10 cellular contexts compared by ENCODE assay signal in genomic region chr12:51911788-51912711, GRCh38. TPM values are rescaled to one million over a fixed set of nuclear protein-coding genes. Genes with fewer than 3 reads are reported as not detected.
DNase-seq lines count a peak whose midpoint lies in the region; TF ChIP-seq lines count a peak whose summit lies in the region.
"Had no signal": no experiment of that assay in that cellular context is flagged by ENCODE, and none has a peak within 500 bp of the region (broad histone marks: within the 10 kb centered on the region; RNA-seq: fewer than 3 reads in every experiment).

No MANE protein-coding gene starts in this region.

- H3K27me3 ChIP-seq in AG04450 (ENCODE audit: control insufficient read depth, insufficient read depth, low read length) = no peaks in the 10 kb centered on the region
- H3K27me3 ChIP-seq in Loucy (ENCODE audit: insufficient read depth, low read length, poor library complexity, severe bottlenecking) = no peaks in the 10 kb centered on the region
- no peaks in the 10 kb centered on the region for H3K27me3 ChIP-seq in mesendoderm (ENCODE audit: insufficient read depth, low read length, poor library complexity)

- POLR2A ChIA-PET in AG04450 (lab: Yijun Ruan, JAX) = interaction anchor here (0.8 to 0.9 kb wide), 3 partner anchors 11 to 121 kb away, joined by 3 to 4 read pairs (median 4); no protein-coding TSS in a partner anchor

- H3K23ac ChIP-seq in mesendoderm (ENCODE audit: low read length) = no peak overlapping the region

- H3K9me3 ChIP-seq in AG04450 (ENCODE audit: control insufficient read depth, insufficient read depth, low read length) (no peaks in the 10 kb centered on the region; the same call in 1 of the 2 replicates), Loucy (ENCODE audit: insufficient read depth, low read depth, low read length) (no peaks in the 10 kb centered on the region)

- H3K9me2 ChIP-seq in Loucy (replicated peaks; ENCODE audit: low read depth, low read length) = no peaks in the 10 kb centered on the region

- H3K27ac ChIP-seq in AG04450 (ENCODE audit: low read depth, low read length) = peak overlapping the region; percentile 21
- no peak overlapping the region for H3K27ac ChIP-seq in mesendoderm (ENCODE audit: low read depth, low read length)

- H3K4me1 ChIP-seq in Loucy (ENCODE audit: insufficient read depth, low read length, poor library complexity, severe bottlenecking) (peaks cover 32% of the 10 kb centered on the region), mesendoderm (ENCODE audit: control insufficient read depth, low read depth, low read length) (no peaks in the 10 kb centered on the region)

- no CpG with 5 or more reads among the region's 8 CpGs for WGBS in mesendoderm (ENCODE audit: extremely low coverage, insufficient coverage, low lambda C conversion rate)

- DNase-seq in AG04450 (ENCODE audit: low read depth, low spot score) = no peak
- DNase-seq in dermis microvascular lymphatic vessel endothelial cell (ENCODE audit: low read depth in 2 of 2) = peak; percentile 82 to 83
- DNase-seq in mesendoderm = peak; percentile 75
- no peak for DNase-seq in 8988T
- DNase-seq in HK-2 (ENCODE audit: unreplicated experiment) = no peak
- DNase-seq in germinal center (ENCODE audit: low spot score) = no peak
- no peak for DNase-seq in DMS79 treated with DMSO at 0.1 percent for 48 hours (lab: John Stamatoyannopoulos, UW)

- peak overlapping the region; percentile 50 for H3K4me2 ChIP-seq in Loucy (ENCODE audit: low read depth, low read length, poor library complexity, severe bottlenecking)
- H3K4me2 ChIP-seq in mesendoderm (ENCODE audit: low read length) = no peak overlapping the region

- H2BK5ac ChIP-seq in mesendoderm (ENCODE audit: low read length) = no peak overlapping the region

- H2AFZ ChIP-seq in Loucy (ENCODE audit: low read length) = peak overlapping the region; percentile 49

- no peaks in the 10 kb centered on the region for H3K79me1 ChIP-seq in mesendoderm (ENCODE audit: low read length)

- H2BK120ac ChIP-seq in mesendoderm (ENCODE audit: low read depth, low read length) = no peak overlapping the region

- H4K5ac ChIP-seq in mesendoderm (ENCODE audit: low read length) = no peak overlapping the region

- no peak overlapping the region for H2AK5ac ChIP-seq in mesendoderm (ENCODE audit: low read length)

- TF ChIP-seq CTCF in AG04450 (IDR thresholded peaks at IDR 0.05; ENCODE audit: low read depth, low read length) = no peak
- TF ChIP-seq CTCF in Loucy (conservative IDR thresholded peaks at IDR 0.05; ENCODE audit: low read length) = no peak

- H4K20me1 ChIP-seq in Loucy (ENCODE audit: insufficient read depth, low read length, poor library complexity, severe bottlenecking) = no peaks in the 10 kb centered on the region

- no peak overlapping the region for H3K4ac ChIP-seq in mesendoderm (ENCODE audit: low read depth, low read length)

- no peak overlapping the region for H3K18ac ChIP-seq in mesendoderm (ENCODE audit: low read length)

- H2BK15ac ChIP-seq in mesendoderm (replicated peaks; ENCODE audit: low read depth) = no peak overlapping the region

- peak overlapping the region; percentile 22; the same call in 1 of the 2 replicates for H3K4me3 ChIP-seq in AG04450 (ENCODE audit: low read depth, low read length)
- H3K4me3 ChIP-seq in Loucy (ENCODE audit: low read length, poor library complexity, severe bottlenecking) = peak overlapping the region; percentile 9
- no peak overlapping the region for H3K4me3 ChIP-seq in mesendoderm (ENCODE audit: low read length)

- no peaks in the 10 kb centered on the region for H3K36me3 ChIP-seq in Loucy (ENCODE audit: insufficient read depth, low read length)
- H3K36me3 ChIP-seq in mesendoderm (ENCODE audit: control insufficient read depth, insufficient read depth, low read length) = no peaks in the 10 kb centered on the region

- peak overlapping the region; percentile 44 for H3K56ac ChIP-seq in mesendoderm (ENCODE audit: low read length)

- H3F3A ChIP-seq in Loucy (ENCODE audit: low read depth) = no peaks in the 10 kb centered on the region

- H3K79me2 ChIP-seq in Loucy (ENCODE audit: insufficient read depth, low read length) (no peaks in the 10 kb centered on the region), mesendoderm (ENCODE audit: control insufficient read depth, insufficient read depth, low read length) (no peaks in the 10 kb centered on the region)

- CTCF ChIA-PET in AG04450 (lab: Charles Lee) = interaction anchor here (0.6 to 5.4 kb wide), 6 partner anchors 10 to 169 kb away, joined by 3 to 43 read pairs (median 4); no protein-coding TSS in a partner anchor

- no peak overlapping the region for H4K8ac ChIP-seq in mesendoderm (ENCODE audit: low read depth, low read length)

- H3K9ac ChIP-seq in Loucy (ENCODE audit: low read depth, low read length, poor library complexity, severe bottlenecking) (peak overlapping the region; percentile 47), mesendoderm (ENCODE audit: low read length) (no peak overlapping the region)

RNA-seq across cellular contexts. Expression of gene ACVRL1, which starts 4.7 kb away (rescaled TPM):
- 11.1 and 13.4 TPM in 2 replicates for polyA plus RNA-seq in AG04450 (2011; rRNA removed)
- 22.7 and 24.7 TPM in 2 replicates for polyA minus RNA-seq in AG04450 (2011; rRNA and poly(A)+ RNA removed)
- 313 and 416 TPM in 2 replicates for total RNA-seq in dermis microvascular lymphatic vessel endothelial cell
- 0.21 TPM for polyA plus RNA-seq in mesendoderm (2013, experiment 1 of 2)
- 0.01 TPM for polyA plus RNA-seq in mesendoderm (2013, experiment 2 of 2)
- total RNA-seq: activated naive CD4-positive, alpha-beta T cell treated with anti-CD3 and anti-CD28 coated beads, Interleukin-2, amount 50 U/mL, for 72 hours had no signal

RNA-seq across cellular contexts. Expression of gene ANKRD33, which starts 24.1 kb away (rescaled TPM):
- not detected in 2 replicates for polyA plus RNA-seq in AG04450 (2011; rRNA removed)
- polyA minus RNA-seq in AG04450 (2011; rRNA and poly(A)+ RNA removed) = 0.09 TPM in 1 of 2 replicates, not detected in the other
- total RNA-seq in dermis microvascular lymphatic vessel endothelial cell = 0.13 and 0.26 TPM in 2 replicates
- polyA plus RNA-seq in mesendoderm (2013, experiment 1 of 2) = not detected
- polyA plus RNA-seq in mesendoderm (2013, experiment 2 of 2) = 0.03 TPM
- total RNA-seq: activated naive CD4-positive, alpha-beta T cell treated with anti-CD3 and anti-CD28 coated beads, Interleukin-2, amount 50 U/mL, for 72 hours; osteoblast had no signal

RNA-seq across cellular contexts. Expression of gene ACVR1B, which starts 39.4 kb away (rescaled TPM):
- polyA plus RNA-seq in AG04450 (2011; rRNA removed) = 16.4 and 16.6 TPM in 2 replicates
- 19.7 and 20.3 TPM in 2 replicates for polyA minus RNA-seq in AG04450 (2011; rRNA and poly(A)+ RNA removed)
- 8.3 and 14.2 TPM in 2 replicates for total RNA-seq in dermis microvascular lymphatic vessel endothelial cell
- polyA plus RNA-seq in mesendoderm (2013, experiment 1 of 2) = 9.9 TPM
- 9.5 TPM for polyA plus RNA-seq in mesendoderm (2013, experiment 2 of 2)

Comparison
In these comparisons a context has a peak if more than half of its experiments do, and no peak if none do; other contexts are left out.
1. DNase-seq: peak in dermis microvascular lymphatic vessel endothelial cell (2 of 2) and mesendoderm (single experiment); none in AG04450 (single experiment), 8988T (single experiment), HK-2 (single experiment), germinal center (single experiment) and DMS79 treated with DMSO at 0.1 percent for 48 hours (single experiment).